In the genomic region with DNA sequence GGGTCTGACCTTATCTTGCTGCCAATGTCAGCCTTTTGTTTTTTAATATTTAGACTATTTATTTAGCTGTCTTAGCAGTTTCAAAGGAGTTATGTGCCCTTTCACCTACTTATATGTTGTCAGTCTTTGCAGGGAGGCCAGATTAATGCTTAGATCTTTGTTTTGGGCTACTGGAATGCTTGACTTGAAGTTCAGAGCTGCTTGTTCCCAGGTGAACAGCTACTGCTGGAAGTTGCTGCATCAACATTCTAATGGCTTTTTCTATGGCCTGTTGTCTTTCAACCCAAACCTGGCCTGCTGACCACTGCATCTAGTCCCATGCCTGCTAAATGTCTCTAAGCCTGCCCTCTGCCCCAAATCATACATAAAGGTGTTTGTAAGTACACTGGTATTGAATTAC, we compare ENCODE assay signal across 24 cellular contexts. TPM values are rescaled to one million over a fixed set of nuclear protein-coding genes. Genes with fewer than 3 reads are reported as not detected.
DNase-seq lines count a peak whose midpoint lies in the region; ATAC-seq, FAIRE-seq and TF ChIP-seq lines count a peak whose summit lies in the region.
"Had no signal": no experiment of that assay in that cellular context is flagged by ENCODE, and none has a peak within 500 bp of the region (broad histone marks: within the 10 kb centered on the region; RNA-seq: fewer than 3 reads in every experiment).

No MANE protein-coding gene starts in this region.

- no peak for ATAC-seq in SK-N-SH treated with all-trans-retinoic acid at 6 μM for 48 hours
- no peak for ATAC-seq in K562
- ATAC-seq in upper lobe of right lung = no peak
- ATAC-seq in GM19463 (IDR thresholded peaks at IDR 0.05; ENCODE audit: unreplicated experiment) = no peak
- ATAC-seq: activated T-cell treated with anti-CD3 and anti-CD28 coated beads, Interleukin-2, amount 50 U/mL, for 4 hours; stimulated activated effector memory CD8-positive, alpha-beta T cell treated with anti-CD3 and anti-CD28 coated beads, Interleukin-12 subunit alpha, Interleukin-12 subunit beta, amount 100 ng/mL, for 72 hours had no signal

- no peaks in the 10 kb centered on the region for H3K9me3 ChIP-seq in SK-N-SH
- H3K9me3 ChIP-seq in K562 (replicated peaks; ENCODE audit: control insufficient read depth, insufficient read depth, low read depth, low read length) = no peaks in the 10 kb centered on the region
- no peaks in the 10 kb centered on the region for H3K9me3 ChIP-seq in upper lobe of right lung
- H3K9me3 ChIP-seq: right atrium auricular region, suprapubic skin had no signal

- no peak for FAIRE-seq in K562 (lab: Jason Lieb, UNC)
- FAIRE-seq: endometrium, GM19239 had no signal

- POLR2A ChIA-PET in SK-N-SH (lab: Yijun Ruan, JAX) (no interaction called here), K562 (lab: Yijun Ruan, JAX) (interaction anchor here (0.7 to 2.9 kb wide), 8 partner anchors 10 to 86 kb away, joined by 3 to 12 read pairs (median 4); no protein-coding TSS in a partner anchor)

- no peaks in the 10 kb centered on the region for H3K27me3 ChIP-seq in SK-N-SH (ENCODE audit: insufficient read depth)
- H3K27me3 ChIP-seq in K562 (ENCODE audit: control insufficient read depth in 2 of 2, insufficient read depth in 2 of 2, low read length in 2 of 2) = no peaks in the 10 kb centered on the region
- H3K27me3 ChIP-seq in layer of hippocampus (ENCODE audit: control insufficient read depth, insufficient read depth, low read length) = no peaks in the 10 kb centered on the region
- no peaks in the 10 kb centered on the region for H3K27me3 ChIP-seq in upper lobe of right lung
- peaks cover 15% of the 10 kb centered on the region for H3K27me3 ChIP-seq in H7 (ENCODE audit: control insufficient read depth, insufficient read depth, low read length)
- H3K27me3 ChIP-seq: right atrium auricular region, suprapubic skin had no signal

- H3K4me2 ChIP-seq in SK-N-SH (peak overlapping the region; percentile 19; the same call in 1 of the 2 replicates), K562 (ENCODE audit: insufficient read depth, low read length) (peak overlapping the region; percentile 96)

- no peak for DNase-seq in SK-N-SH
- DNase-seq in K562 (ENCODE audit: extremely low read depth in 1 of 4, low spot score in 3 of 4) = no peak
- peak; percentile 1 for DNase-seq in upper lobe of right lung
- DNase-seq in activated CD4-positive, alpha-beta T cell treated with anti-CD3 and anti-CD28 coated beads for 48 hours = no peak
- DNase-seq in H7 = no peak
- DNase-seq: activated CD4-positive, alpha-beta T cell treated with anti-CD3 and anti-CD28 coated beads, Interleukin-2, amount 10 ng/mL, durations not matched to agents 24 days and 14 days; activated naive CD4-positive, alpha-beta T cell; activated T-cell treated with anti-CD3 and anti-CD28 coated beads, Interleukin-2, amount 50 U/mL, for 4 hours; CD8-positive, alpha-beta memory T cell; KG1; kidney glomerular epithelial cell; naive B cell; NCI-H146; NCI-H510A treated with DMSO at 0.1 percent for 48 hours had no signal

- in situ Hi-C loops in K562 (cut with MboI) = no loop called here

- TF ChIP-seq POLR2A in K562 (conservative IDR thresholded peaks at IDR 0.05) = no peak

- no peaks in the 10 kb centered on the region for H3K9me2 ChIP-seq in SK-N-SH

- TF ChIP-seq EP300 in SK-N-SH (IDR thresholded peaks at IDR 0.05; ENCODE audit: borderline replicate concordance in 1 of 2, low read depth in 1 of 2, low read length in 1 of 2) (no peak), K562 (IDR thresholded peaks at IDR 0.05; ENCODE audit: low read length) (no peak)

- H3K4me1 ChIP-seq in SK-N-SH (ENCODE audit: control insufficient read depth in 1 of 2, insufficient read depth in 2 of 2, low read depth in 1 of 2, low read length in 1 of 2) (peaks cover 6 to 13% of the 10 kb centered on the region in 2 experiments; a peak in 2 of 4 replicates), K562 (replicated peaks in 1 of 2; ENCODE audit: control insufficient read depth in 2 of 2, insufficient read depth in 2 of 2, low read length in 2 of 2) (peaks cover 12 to 31% of the 10 kb centered on the region in 2 experiments; a peak in 4 of 5 replicates), upper lobe of right lung (peaks cover 21% of the 10 kb centered on the region)

- H4K20me1 ChIP-seq in SK-N-SH (ENCODE audit: insufficient read depth) (no peaks in the 10 kb centered on the region), K562 (replicated peaks; ENCODE audit: control insufficient read depth, insufficient read depth, low read length) (no peaks in the 10 kb centered on the region)

- no peaks in the 10 kb centered on the region for H3K79me2 ChIP-seq in SK-N-SH (ENCODE audit: insufficient read depth)
- peaks cover 46% of the 10 kb centered on the region for H3K79me2 ChIP-seq in K562 (ENCODE audit: control insufficient read depth, insufficient read depth, low read length)

- H3K36me3 ChIP-seq in SK-N-SH (replicated peaks in 1 of 2; ENCODE audit: control insufficient read depth in 1 of 2, insufficient read depth in 2 of 2, low read length in 1 of 2) (no peaks in the 10 kb centered on the region), K562 (ENCODE audit: control insufficient read depth, insufficient read depth, low read length) (peaks cover 29% of the 10 kb centered on the region; the same call in 1 of the 3 replicates), upper lobe of right lung (no peaks in the 10 kb centered on the region), H7 (replicated peaks; ENCODE audit: control insufficient read depth, insufficient read depth, low read length) (no peaks in the 10 kb centered on the region; the same call in 1 of the 2 replicates)
- H3K36me3 ChIP-seq: right atrium auricular region, suprapubic skin had no signal

- TF ChIP-seq CTCF in SK-N-SH (IDR thresholded peaks at IDR 0.05) (no peak), K562 (IDR thresholded peaks at IDR 0.05 in 2 of 3, conservative IDR thresholded peaks at IDR 0.05 in 1 of 3; ENCODE audit: insufficient read depth in 2 of 3, low read depth in 1 of 3, low read length in 3 of 3) (no peak), upper lobe of right lung (IDR thresholded peaks at IDR 0.05) (no peak)

- H2AFZ ChIP-seq in SK-N-SH (ENCODE audit: low read depth) = no peak overlapping the region
- H2AFZ ChIP-seq in K562 (ENCODE audit: low read depth, low read length) = no peak overlapping the region

- no peaks in the 10 kb centered on the region for H3K9me1 ChIP-seq in K562 (ENCODE audit: control insufficient read depth, insufficient read depth, low read length)

- TF ChIP-seq RAD21 in SK-N-SH (IDR thresholded peaks at IDR 0.05; ENCODE audit: low read length) (no peak), K562 (CRISPR knock-in tag; conservative IDR thresholded peaks at IDR 0.05 in 1 of 2, IDR thresholded peaks at IDR 0.05 in 1 of 2) (no peak)

- no peak overlapping the region for H3K4me3 ChIP-seq in SK-N-SH (ENCODE audit: low read depth in 2 of 2, low read length in 1 of 2)
- H3K4me3 ChIP-seq in K562 = no peak overlapping the region
- no peak overlapping the region for H3K4me3 ChIP-seq in upper lobe of right lung
- no peak overlapping the region for H3K4me3 ChIP-seq in H7 (ENCODE audit: insufficient read depth, low read depth, low read length)
- H3K4me3 ChIP-seq: right atrium auricular region, SK-N-MC, suprapubic skin had no signal

- CTCF ChIA-PET in SK-N-SH (lab: Yijun Ruan, JAX) (interaction anchor here (1.2 kb wide), 1 partner anchor 13 kb away, joined by 3 read pairs; no protein-coding TSS in a partner anchor), K562 (lab: Yijun Ruan, JAX; ENCODE audit: low intra/inter-chr PET ratio) (no interaction called here)

- H3K9ac ChIP-seq in SK-N-SH (no peak overlapping the region), K562 (ENCODE audit: insufficient read depth in 1 of 2, low read depth in 2 of 2, low read length in 2 of 2) (peak overlapping the region; percentile 84 to 89; a peak in 1 of 4 replicates)

- intact Hi-C loops in K562 (cut with micrococcal nuclease) (loop anchor here (5.0 kb wide), 1 partner anchor 80 kb away; the partner anchor contains the start of gene SLC22A4), upper lobe of right lung (cut with DNase I) (no loop called here)

- no peak overlapping the region for H3K27ac ChIP-seq in SK-N-SH (ENCODE audit: low read depth in 2 of 2, low read length in 1 of 2)
- 0 out of 3 replicates have a peak overlapping the region, but pooled peaks have one; percentile 1 for H3K27ac ChIP-seq in K562 (ENCODE audit: extremely low read depth, low read depth, low read length)
- H3K27ac ChIP-seq in layer of hippocampus (ENCODE audit: low read depth, low read length) = peak overlapping the region; percentile 8
- H3K27ac ChIP-seq in upper lobe of right lung = no peak overlapping the region
- H3K27ac ChIP-seq: 22Rv1, right atrium auricular region, SK-N-MC, suprapubic skin had no signal

- no TSS peak for BruUV-seq in K562 (replicated peaks; lab: Mats Ljungman, UMichigan)

- peaks cover 6% of the 10 kb centered on the region for H3F3A ChIP-seq in SK-N-SH (replicated peaks; ENCODE audit: insufficient read depth)

TF ChIP-seq in SK-N-SH treated with all-trans-retinoic acid at 6 μM for 48 hours, 23 proteins besides CTCF, POLR2A, EP300 and RAD21 (continues in another document):
- TF ChIP-seq PPARA (CRISPR knock-in tag; IDR thresholded peaks at IDR 0.05; ENCODE audit: borderline replicate concordance) (no peak), ZFP3 (CRISPR knock-in tag; IDR thresholded peaks at IDR 0.05) (no peak)

TF ChIP-seq in K562, 482 proteins besides CTCF, POLR2A, EP300 and RAD21 (continues in another document):
- peak; percentile 35; the same call in 1 of the 2 replicates for TF ChIP-seq ZNF316 (IDR thresholded peaks at IDR 0.05)

RNA-seq across cellular contexts. Expression of gene SLC22A5, which starts 3.0 kb away (rescaled TPM):
- polyA plus RNA-seq in SK-N-SH (2012; rRNA removed) (8.3 and 12.3 TPM in 2 replicates), K562 (2011; rRNA removed) (16.6 and 18.9 TPM in 2 replicates), K562 (2014; fragmentation: Illumina TruSeq; extraction: Trizol) (12.5 and 15.7 TPM in 2 replicates), K562 (2014; fragmentation: Nextera tagmentation; extraction: Ambion mirVana) (1 to 10 TPM; 3.0 to 3.3 TPM), K562 (2014; rRNA removed) (8.4 and 9.0 TPM in 2 replicates)
- polyA plus RNA-seq in SK-N-SH (2012; cell fraction: cytosol; rRNA removed) = 4.2 and 6.6 TPM in 2 replicates
- 25.1 and 38.8 TPM in 2 replicates for polyA plus RNA-seq in SK-N-SH (2012; cell fraction: nucleus; rRNA removed)
- total RNA-seq in K562 (2011; cell fraction: chromatin; rRNA removed; ENCODE audit: low replicate concordance) = 50.2 and 52.9 TPM in 2 replicates
- 43.7 and 56.8 TPM in 2 replicates for total RNA-seq in K562 (2011; cell fraction: nucleolus; rRNA removed)
- total RNA-seq in K562 (2011; cell fraction: nucleoplasm; rRNA removed) = 53.5 and 62.8 TPM in 2 replicates
- total RNA-seq in K562 (2014; rRNA removed) (7.0 and 9.9 TPM in 2 replicates), K562 (2014; rRNA removed; fragmentation: Illumina TruSeq; extraction: Trizol) (7.3 and 8.3 TPM in 2 replicates), K562 (2015; rRNA removed; fragmentation: Illumina TruSeq; extraction: Trizol) (6.3 and 6.9 TPM in 2 replicates), K562 (2021) (11.5 and 13.3 TPM in 2 replicates), upper lobe of right lung (10.2 TPM)
- 19.7 and 24.6 TPM in 2 replicates for polyA plus RNA-seq in K562 (2011; cell fraction: cytosol; rRNA removed)
- polyA plus RNA-seq in K562 (2011; cell fraction: nucleus; rRNA removed) = 77.0 and 105 TPM in 2 replicates
- polyA plus RNA-seq in K562 (2012) = 5.5 and 7.3 TPM in 2 replicates
- polyA minus RNA-seq in K562 (2011; rRNA and poly(A)+ RNA removed) = 15.8 TPM in 2 replicates
- 8.6 and 11.3 TPM in 2 replicates for polyA minus RNA-seq in K562 (2011; cell fraction: cytosol; rRNA and poly(A)+ RNA removed)
- polyA minus RNA-seq in K562 (2011; cell fraction: nucleus; rRNA and poly(A)+ RNA removed) = 15.1 and 16.0 TPM in 2 replicates
- total RNA-seq in H7 (2014; rRNA removed; shearing (Covaris generic)) = 0.76 and 1.6 TPM in 2 replicates

Comparison
In these comparisons a context has a peak if more than half of its experiments do, and no peak if none do; other contexts are left out.
1. H3K27ac ChIP-seq: peak in K562 (single experiment) and layer of hippocampus (single experiment); none in SK-N-SH (0 of 2) and upper lobe of right lung (single experiment).